1 cellular context compared by ENCODE assay signal in genomic region chr20:1150218-1150617, GRCh38.
TF ChIP-seq lines count a peak whose summit lies in the region.

No MANE protein-coding gene starts in this region.

TF ChIP-seq in HepG2, 621 proteins besides CTCF, POLR2A, EP300 and RAD21 (continued from another document and continues in another):
- TF ChIP-seq ZNF407 (CRISPR knock-in tag; IDR thresholded peaks at IDR 0.05; ENCODE audit: not compliant biosample characterization): no peak
- TF ChIP-seq POLR2G (IDR thresholded peaks at IDR 0.05; ENCODE audit: low read depth, low read length): no peak
- TF ChIP-seq ZNF574 (CRISPR knock-in tag; IDR thresholded peaks at IDR 0.05): no peak
- no peak for TF ChIP-seq ZNF337 (CRISPR knock-in tag; IDR thresholded peaks at IDR 0.05; ENCODE audit: borderline replicate concordance, low read depth)
- TF ChIP-seq ZNF644 (CRISPR knock-in tag; IDR thresholded peaks at IDR 0.05; ENCODE audit: low read depth): 0 out of 2 replicates have a peak, but pooled peaks have one; percentile 19
- no peak for TF ChIP-seq ZNF205 (CRISPR knock-in tag; IDR thresholded peaks at IDR 0.05)
- peak in 1 of 2 experiments; percentile 61; a peak in 1 of 4 replicates for TF ChIP-seq ATF4 (CRISPR knock-in tag; IDR thresholded peaks at IDR 0.05)
- TF ChIP-seq ZNF792 (CRISPR knock-in tag; IDR thresholded peaks at IDR 0.05): peak; percentile 56; the same call in 1 of the 2 replicates
- TF ChIP-seq DNMT1 (CRISPR knock-in tag; IDR thresholded peaks at IDR 0.05): no peak
- TF ChIP-seq AFF4 (CRISPR knock-in tag; IDR thresholded peaks at IDR 0.05): no peak
- no peak for TF ChIP-seq ZNF512B (CRISPR knock-in tag; IDR thresholded peaks at IDR 0.05; ENCODE audit: borderline replicate concordance)
- TF ChIP-seq CENPX (CRISPR knock-in tag; IDR thresholded peaks at IDR 0.05): no peak
- TF ChIP-seq NR2F6 (IDR thresholded peaks at IDR 0.05): peak; percentile 24; the same call in 1 of the 2 replicates
- 0 out of 2 replicates have a peak, but pooled peaks have one; percentile 15 for TF ChIP-seq NR2F6 (CRISPR knock-in tag; IDR thresholded peaks at IDR 0.05)
- no peak for TF ChIP-seq ZNF282 (IDR thresholded peaks at IDR 0.05; ENCODE audit: partially characterized antibody)
- no peak for TF ChIP-seq ZNF709 (CRISPR knock-in tag; IDR thresholded peaks at IDR 0.05)
- TF ChIP-seq HDAC2 (CRISPR knock-in tag; IDR thresholded peaks at IDR 0.05): peak; percentile 37; the same call in 1 of the 2 replicates
- TF ChIP-seq HOXA3 (CRISPR knock-in tag; IDR thresholded peaks at IDR 0.05): peak; percentile 70; the same call in 1 of the 2 replicates
- peak; percentile 40; the same call in 1 of the 2 replicates for TF ChIP-seq ARID5B (CRISPR knock-in tag; IDR thresholded peaks at IDR 0.05)
- TF ChIP-seq PLSCR1 (CRISPR knock-in tag; IDR thresholded peaks at IDR 0.05; ENCODE audit: borderline replicate concordance): no peak
- 0 out of 2 replicates have a peak, but pooled peaks have one; percentile 37 for TF ChIP-seq MAFG (CRISPR knock-in tag; IDR thresholded peaks at IDR 0.05)
- TF ChIP-seq KDM6A (CRISPR knock-in tag; IDR thresholded peaks at IDR 0.05; ENCODE audit: low read depth): no peak
- TF ChIP-seq ZNF564 (CRISPR knock-in tag; IDR thresholded peaks at IDR 0.05): no peak
- no peak for TF ChIP-seq RORA (CRISPR knock-in tag; IDR thresholded peaks at IDR 0.05)
